ENCODE assay signal across 7 cellular contexts in the genomic region with DNA sequence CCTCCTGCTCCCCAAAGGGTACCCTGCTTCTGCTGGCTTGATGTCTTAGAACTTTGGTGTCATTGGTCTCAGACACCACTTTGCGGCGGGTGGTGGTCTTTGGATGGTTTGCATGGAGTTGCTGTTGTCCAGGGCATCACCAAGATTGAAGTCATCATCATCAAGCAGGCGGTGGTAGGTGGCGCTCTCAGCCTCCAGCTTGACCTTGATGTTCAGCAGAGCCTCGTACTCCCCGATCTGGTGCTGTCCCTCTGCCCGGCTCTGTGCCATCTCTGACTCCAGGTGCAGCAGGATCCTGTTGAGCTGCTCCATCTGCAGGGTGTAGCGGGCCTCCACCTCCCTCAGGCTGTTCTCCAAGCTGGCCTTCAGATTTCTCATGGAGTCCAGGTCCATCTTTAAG. TPM values are rescaled to one million over a fixed set of nuclear protein-coding genes. Genes with fewer than 3 reads are reported as not detected.
A peak's percentile ranks its signal among the peaks of the same experiment; 100 is the strongest.
DNase-seq lines count a peak whose midpoint lies in the region; ATAC-seq and TF ChIP-seq lines count a peak whose summit lies in the region.
"Not testable (repeated sequence)": the region's sequence is repeated elsewhere in the genome, so short reads cannot be mapped to it uniquely, and the experiment has no call there.
"Had no signal": no experiment of that assay in that cellular context is flagged by ENCODE, and none has a peak within 500 bp of the region (broad histone marks: within the 10 kb centered on the region; RNA-seq: fewer than 3 reads in every experiment).

No MANE protein-coding gene starts in this region.

- not testable (repeated sequence) for H2AFZ ChIP-seq in OCI-LY1 (ENCODE audit: low read length)

- DNase-seq in GM06990 (ENCODE audit: extremely low read depth, insufficient read length); GM13977 (ENCODE audit: low spot score): not testable (repeated sequence)
- DNase-seq in GM12865 (ENCODE audit: low read depth) (peak; percentile 20), erythroblast (lab: John Stamatoyannopoulos, UW) (peak; percentile 7 to 19)
- DNase-seq in activated CD4-positive, alpha-beta T cell treated with anti-CD3 and anti-CD28 coated beads for 36 hours = peak; percentile 15

- H3K4me3 Mint-ChIP-seq in activated CD4-positive, alpha-beta T cell treated with anti-CD3 and anti-CD28 coated beads for 36 hours = not testable (repeated sequence)

- not testable (repeated sequence) for H3K27ac ChIP-seq in OCI-LY1 (ENCODE audit: low read depth, low read length, poor library complexity, severe bottlenecking)

- H3K9me3 ChIP-seq in OCI-LY1 (ENCODE audit: low read length) = not testable (repeated sequence)

- not testable (repeated sequence) for TF ChIP-seq POLR2A in erythroblast (IDR thresholded peaks at IDR 0.05; ENCODE audit: low read length)

- not testable (repeated sequence) for H3K4me3 ChIP-seq in GM06990 (replicated peaks; ENCODE audit: low read depth, low read length); GM12865 (ENCODE audit: low read depth, low read length); OCI-LY1 (ENCODE audit: low read depth, low read length, poor library complexity, severe bottlenecking)

- not testable (repeated sequence) for H3K9me3 Mint-ChIP-seq in activated CD4-positive, alpha-beta T cell treated with anti-CD3 and anti-CD28 coated beads for 36 hours (ENCODE audit: low read depth)

- H3K27ac Mint-ChIP-seq in activated CD4-positive, alpha-beta T cell treated with anti-CD3 and anti-CD28 coated beads for 36 hours = not testable (repeated sequence)

- POLR2A ChIA-PET in activated CD4-positive, alpha-beta T cell treated with anti-CD3 and anti-CD28 coated beads for 36 hours (lab: Charles Lee) = not testable (repeated sequence)

- not testable (repeated sequence) for ATAC-seq in activated CD4-positive, alpha-beta T cell treated with anti-CD3 and anti-CD28 coated beads for 36 hours

- not testable (repeated sequence) for H3K36me3 ChIP-seq in GM06990 (ENCODE audit: control insufficient read depth, insufficient read depth, low read length); OCI-LY1 (ENCODE audit: insufficient read depth, low read length)

- intact Hi-C loops in activated CD4-positive, alpha-beta T cell treated with anti-CD3 and anti-CD28 coated beads for 36 hours (cut with DNase I, micrococcal nuclease) = not testable (repeated sequence)

- not testable (repeated sequence) for H3K9ac ChIP-seq in OCI-LY1 (ENCODE audit: low read length)

- H4K20me1 ChIP-seq in OCI-LY1 (ENCODE audit: insufficient read depth, low read length) = not testable (repeated sequence)

- not testable (repeated sequence) for H3K4me1 ChIP-seq in OCI-LY1 (ENCODE audit: insufficient read depth, low read length, severe bottlenecking)

- TF ChIP-seq CTCF in GM06990 (IDR thresholded peaks at IDR 0.05; ENCODE audit: insufficient read depth, low read length, poor library complexity, severe bottlenecking) (peak; percentile 40), GM12865 (IDR thresholded peaks at IDR 0.05; ENCODE audit: insufficient read depth, low read depth, low read length, missing control alignments) (peak; percentile 15), GM13977 (IDR thresholded peaks at IDR 0.05; ENCODE audit: extremely low read depth, insufficient read depth, missing control alignments) (peak; percentile 36), OCI-LY1 (IDR thresholded peaks at IDR 0.05; ENCODE audit: low read length) (peak; percentile 33; the same call in 1 of the 2 replicates)

- in situ Hi-C loops in GM13977 (cut with MboI; ENCODE audit: low pct_unique_long_range_greater_than_20kb, low sequenced_read_pairs, unreplicated experiment) = not testable (repeated sequence)

- not testable (repeated sequence) for H3K9me2 ChIP-seq in OCI-LY1 (ENCODE audit: low read depth, low read length)

- not testable (repeated sequence) for H3K36me3 Mint-ChIP-seq in activated CD4-positive, alpha-beta T cell treated with anti-CD3 and anti-CD28 coated beads for 36 hours (ENCODE audit: low read depth)

- CTCF ChIA-PET in activated CD4-positive, alpha-beta T cell treated with anti-CD3 and anti-CD28 coated beads for 36 hours (lab: Charles Lee) = interaction anchor here (0.7 kb wide), 1 partner anchor 13 kb away, joined by 3 read pairs; no protein-coding TSS in a partner anchor

- H3K4me1 Mint-ChIP-seq in activated CD4-positive, alpha-beta T cell treated with anti-CD3 and anti-CD28 coated beads for 36 hours = not testable (repeated sequence)

- not testable (repeated sequence) for H3K4me2 ChIP-seq in OCI-LY1 (ENCODE audit: low read length)

- not testable (repeated sequence) for H3K27me3 ChIP-seq in GM06990 (replicated peaks; ENCODE audit: control insufficient read depth, insufficient read depth, low read length); OCI-LY1 (ENCODE audit: insufficient read depth, low read length)

- H3K27me3 Mint-ChIP-seq in activated CD4-positive, alpha-beta T cell treated with anti-CD3 and anti-CD28 coated beads for 36 hours = not testable (repeated sequence)

- H3F3A ChIP-seq in OCI-LY1 (ENCODE audit: insufficient read depth, low read length) = not testable (repeated sequence)

- H3K79me2 ChIP-seq in OCI-LY1 (ENCODE audit: insufficient read depth, low read length) = not testable (repeated sequence)

RNA-seq across cellular contexts. Expression of gene PPP1R1C, which starts 24.5 kb away (rescaled TPM):
- not detected for total RNA-seq in activated CD4-positive, alpha-beta T cell treated with anti-CD3 and anti-CD28 coated beads for 36 hours
- total RNA-seq: CD4-positive, alpha-beta memory T cell had no signal
